Comparison of ENCODE assay signal across 6 cellular contexts in genomic region chr4:188383180-188383579, GRCh38.
"Had no signal": no experiment of that assay in that cellular context is flagged by ENCODE, and none has a peak within 500 bp of the region (broad histone marks: within the 10 kb centered on the region; RNA-seq: fewer than 3 reads in every experiment).

No MANE protein-coding gene starts in this region.

- H3K27ac ChIP-seq: HL-60, KMS-11 had no signal

- FAIRE-seq: K562 had no signal

- H3K9ac ChIP-seq: KMS-11 had no signal

- DNase-seq: IMR-90, Karpas-422, KG1 had no signal

- ATAC-seq: K562 had no signal

- H3K4me2 ChIP-seq: KMS-11 had no signal

- H3K4me3 ChIP-seq: K562 had no signal
